In genomic region chr2:41912766-41913165, GRCh38 we compare ENCODE assay signal across 19 cellular contexts.
"Had no signal": no experiment of that assay in that cellular context is flagged by ENCODE, and none has a peak within 500 bp of the region (broad histone marks: within the 10 kb centered on the region; RNA-seq: fewer than 3 reads in every experiment).

No MANE protein-coding gene starts in this region.

- H3K9me3 Mint-ChIP-seq: activated naive CD4-positive, alpha-beta T cell treated with anti-CD3 and anti-CD28 coated beads, Interleukin-2, amount 50 U/mL, for 72 hours; stimulated activated memory B cell treated with anti-CD40 and anti-IgM and Interleukin-4, amounts not matched to agents 10 μg/mL and 1 μg/mL and 100 μg/mL, for 72 hours had no signal

- H3K4me3 Mint-ChIP-seq: stimulated activated memory B cell treated with anti-CD40 and anti-IgM and Interleukin-4, amounts not matched to agents 10 μg/mL and 1 μg/mL and 100 μg/mL, for 72 hours had no signal

- H3K4me1 ChIP-seq: adrenal gland had no signal

- H3K9me3 ChIP-seq: adrenal gland, SJSA1 had no signal

- H3K27me3 ChIP-seq: adrenal gland, SJSA1 had no signal

- H3K4me3 ChIP-seq: adrenal gland, SJSA1, smooth muscle cell had no signal

- H3K27ac Mint-ChIP-seq: activated naive CD4-positive, alpha-beta T cell treated with anti-CD3 and anti-CD28 coated beads, Interleukin-2, amount 50 U/mL, for 72 hours; stimulated activated memory B cell treated with anti-CD40 and anti-IgM and Interleukin-4, amounts not matched to agents 10 μg/mL and 1 μg/mL and 100 μg/mL, for 72 hours had no signal

- H3K4me1 Mint-ChIP-seq: stimulated activated memory B cell treated with anti-CD40 and anti-IgM and Interleukin-4, amounts not matched to agents 10 μg/mL and 1 μg/mL and 100 μg/mL, for 72 hours had no signal

- H3K27ac ChIP-seq: epithelial cell of prostate, SJSA1, WERI-Rb-1 had no signal

- H3K36me3 Mint-ChIP-seq: activated naive CD4-positive, alpha-beta T cell treated with anti-CD3 and anti-CD28 coated beads, Interleukin-2, amount 50 U/mL, for 72 hours; stimulated activated memory B cell treated with anti-CD40 and anti-IgM and Interleukin-4, amounts not matched to agents 10 μg/mL and 1 μg/mL and 100 μg/mL, for 72 hours had no signal

- DNase-seq: activated CD4-positive, alpha-beta T cell treated with anti-CD3 and anti-CD28 coated beads for 1 hour; activated CD4-positive, alpha-beta T cell treated with anti-CD3 and anti-CD28 coated beads, Interleukin-2, amount 50 U/mL, for 4 hours; activated gamma-delta T cell; foreskin fibroblast; glutamatergic neuron; kidney glomerular epithelial cell; midbrain; occipital lobe; posterior cingulate gyrus; retina; stimulated activated CD4-positive, alpha-beta T cell treated with anti-CD3 and anti-CD28 coated beads, Interleukin-4, amount 100 ng/mL, for 24 hours; T-helper 2 cell; WERI-Rb-1 had no signal

- H3K36me3 ChIP-seq: adrenal gland, SJSA1, WERI-Rb-1 had no signal
